Comparison of ENCODE assay signal across 1 cellular context in the genomic region with DNA sequence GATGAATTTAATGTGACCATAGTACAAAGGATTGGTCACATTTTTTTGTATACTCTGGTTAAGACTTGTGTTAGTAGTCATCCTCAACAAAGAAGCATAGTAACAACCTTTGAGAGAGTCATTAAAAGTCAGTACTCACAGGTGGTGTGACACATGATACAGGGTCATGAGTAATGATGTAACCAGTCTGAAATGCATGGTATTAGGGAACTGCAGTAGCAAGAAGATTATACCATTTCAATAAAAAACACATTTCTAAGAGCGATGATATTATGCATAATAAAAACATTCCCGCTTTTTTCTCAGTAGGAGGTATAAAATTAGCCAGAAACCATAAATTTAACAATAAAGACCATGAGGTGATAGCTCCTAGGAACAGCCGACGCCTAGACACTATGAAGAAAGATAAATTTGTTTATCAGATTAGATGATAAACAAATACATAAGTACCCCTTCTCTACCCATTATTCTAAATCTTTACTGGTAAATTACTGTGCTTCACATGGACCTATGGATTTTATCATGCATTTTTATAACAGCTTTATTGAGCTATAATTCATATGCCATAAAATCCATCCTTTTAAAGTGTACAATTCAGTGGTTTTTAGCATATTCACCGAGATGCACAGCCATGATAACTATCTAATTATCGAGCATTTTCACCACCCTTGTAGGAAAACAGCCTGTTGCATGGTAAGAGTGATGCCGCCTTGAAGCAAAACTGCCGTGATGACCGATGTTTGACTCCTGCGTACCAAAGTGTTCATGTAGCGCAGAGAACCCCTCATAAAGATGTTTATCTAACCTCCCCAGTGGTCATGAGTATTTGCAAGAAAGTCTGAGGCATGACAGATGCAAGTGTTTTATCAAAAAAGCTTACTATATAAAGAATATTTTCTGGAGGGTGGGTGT.
TF ChIP-seq lines count a peak whose summit lies in the region.

No MANE protein-coding gene starts in this region.

TF ChIP-seq in K562, 482 proteins besides CTCF, POLR2A, EP300 and RAD21 (continued from another document and continues in another):
- TF ChIP-seq, protein P1, sequence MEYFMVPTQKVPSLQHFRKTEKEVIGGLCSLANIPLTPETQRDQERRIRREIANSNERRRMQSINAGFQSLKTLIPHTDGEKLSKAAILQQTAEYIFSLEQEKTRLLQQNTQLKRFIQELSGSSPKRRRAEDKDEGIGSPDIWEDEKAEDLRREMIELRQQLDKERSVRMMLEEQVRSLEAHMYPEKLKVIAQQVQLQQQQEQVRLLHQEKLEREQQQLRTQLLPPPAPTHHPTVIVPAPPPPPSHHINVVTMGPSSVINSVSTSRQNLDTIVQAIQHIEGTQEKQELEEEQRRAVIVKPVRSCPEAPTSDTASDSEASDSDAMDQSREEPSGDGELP (CRISPR knock-in tag; IDR thresholded peaks at IDR 0.05; ENCODE audit: borderline replicate concordance) = no peak
- no peak for TF ChIP-seq HMG20A (CRISPR knock-in tag; conservative IDR thresholded peaks at IDR 0.05)
- TF ChIP-seq ZNF592 (IDR thresholded peaks at IDR 0.05) = peak; percentile 60
- no peak for TF ChIP-seq GTF2A2 (tag; IDR thresholded peaks at IDR 0.05)
- TF ChIP-seq TAF9B (IDR thresholded peaks at IDR 0.05; ENCODE audit: partially characterized antibody) = peak; percentile 56
- peak; percentile 58; the same call in 1 of the 2 replicates for TF ChIP-seq BRD4 (IDR thresholded peaks at IDR 0.05)
- no peak for TF ChIP-seq SMARCC2 (IDR thresholded peaks at IDR 0.05; ENCODE audit: low read depth)
- TF ChIP-seq ETV1 (tag; conservative IDR thresholded peaks at IDR 0.05; ENCODE audit: low read depth) = peak; percentile 43
- TF ChIP-seq ZNF551 (CRISPR knock-in tag; IDR thresholded peaks at IDR 0.05) = no peak
- TF ChIP-seq HES1 (IDR thresholded peaks at IDR 0.05; ENCODE audit: low read depth) = 0 out of 2 replicates have a peak, but pooled peaks have one; percentile 15
- no peak for TF ChIP-seq ZKSCAN3 (CRISPR knock-in tag; IDR thresholded peaks at IDR 0.05)
- no peak for TF ChIP-seq POLR3A (IDR thresholded peaks at IDR 0.05; ENCODE audit: borderline replicate concordance, extremely low read depth, insufficient read depth, insufficient read length)
- no peak for TF ChIP-seq NFATC3 (IDR thresholded peaks at IDR 0.05)
- peak; percentile 32; the same call in 1 of the 2 replicates for TF ChIP-seq IRF9 (tag; IDR thresholded peaks at IDR 0.05)
- no peak for TF ChIP-seq ZNF408 (CRISPR knock-in tag; IDR thresholded peaks at IDR 0.05; ENCODE audit: low read depth)
- no peak for TF ChIP-seq PHF8 (IDR thresholded peaks at IDR 0.05; ENCODE audit: borderline replicate concordance, low read length)
- TF ChIP-seq, protein P2, sequence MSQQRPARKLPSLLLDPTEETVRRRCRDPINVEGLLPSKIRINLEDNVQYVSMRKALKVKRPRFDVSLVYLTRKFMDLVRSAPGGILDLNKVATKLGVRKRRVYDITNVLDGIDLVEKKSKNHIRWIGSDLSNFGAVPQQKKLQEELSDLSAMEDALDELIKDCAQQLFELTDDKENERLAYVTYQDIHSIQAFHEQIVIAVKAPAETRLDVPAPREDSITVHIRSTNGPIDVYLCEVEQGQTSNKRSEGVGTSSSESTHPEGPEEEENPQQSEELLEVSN (IDR thresholded peaks at IDR 0.05; ENCODE audit: borderline replicate concordance in 1 of 2, extremely low read depth in 1 of 2, insufficient read depth in 1 of 2, insufficient read length in 1 of 2, low read depth in 1 of 2, low read length in 1 of 2, poor library complexity in 1 of 2, severe bottlenecking in 1 of 2) = no peak
- TF ChIP-seq ATF3 (IDR thresholded peaks at IDR 0.05) = peak; percentile 95
- no peak for TF ChIP-seq ATF3 (CRISPR knock-in tag; conservative IDR thresholded peaks at IDR 0.05)
- TF ChIP-seq CSDE1 (IDR thresholded peaks at IDR 0.05) = no peak
- no peak for TF ChIP-seq SRF (CRISPR knock-in tag; IDR thresholded peaks at IDR 0.05)
- 0 out of 2 replicates have a peak, but pooled peaks have one; percentile 28 for TF ChIP-seq SREBF1 (IDR thresholded peaks at IDR 0.05; ENCODE audit: borderline replicate concordance, low read depth, low read length)
- peak; percentile 61 for TF ChIP-seq TEAD4 (IDR thresholded peaks at IDR 0.05; ENCODE audit: low read length)
- no peak for TF ChIP-seq TEAD4 (CRISPR knock-in tag; IDR thresholded peaks at IDR 0.05; ENCODE audit: borderline replicate concordance)
- TF ChIP-seq, protein P3, sequence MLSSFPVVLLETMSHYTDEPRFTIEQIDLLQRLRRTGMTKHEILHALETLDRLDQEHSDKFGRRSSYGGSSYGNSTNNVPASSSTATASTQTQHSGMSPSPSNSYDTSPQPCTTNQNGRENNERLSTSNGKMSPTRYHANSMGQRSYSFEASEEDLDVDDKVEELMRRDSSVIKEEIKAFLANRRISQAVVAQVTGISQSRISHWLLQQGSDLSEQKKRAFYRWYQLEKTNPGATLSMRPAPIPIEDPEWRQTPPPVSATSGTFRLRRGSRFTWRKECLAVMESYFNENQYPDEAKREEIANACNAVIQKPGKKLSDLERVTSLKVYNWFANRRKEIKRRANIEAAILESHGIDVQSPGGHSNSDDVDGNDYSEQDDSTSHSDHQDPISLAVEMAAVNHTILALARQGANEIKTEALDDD (IDR thresholded peaks at IDR 0.05) = peak; percentile 67; the same call in 1 of the 2 replicates
- peak; percentile 89; the same call in 1 of the 2 replicates for TF ChIP-seq NFRKB (IDR thresholded peaks at IDR 0.05; ENCODE audit: low read depth)
- peak; percentile 70 for TF ChIP-seq RBFOX2 (IDR thresholded peaks at IDR 0.05; ENCODE audit: low read depth, low read length)
- TF ChIP-seq ARID3A (IDR thresholded peaks at IDR 0.05; ENCODE audit: borderline replicate concordance, low read depth, low read length) = peak; percentile 34; the same call in 1 of the 2 replicates
